Comparison of ENCODE assay signal across 10 cellular contexts in genomic region chr6:53483423-53484353, GRCh38.
DNase-seq lines count a peak whose midpoint lies in the region; ATAC-seq and TF ChIP-seq lines count a peak whose summit lies in the region.
"Had no signal": no experiment of that assay in that cellular context is flagged by ENCODE, and none has a peak within 500 bp of the region (broad histone marks: within the 10 kb centered on the region; RNA-seq: fewer than 3 reads in every experiment).

No MANE protein-coding gene starts in this region.

- H3K9ac ChIP-seq in SU-DHL-6 (ENCODE audit: low read length) (no peak overlapping the region), subcutaneous abdominal adipose tissue (ENCODE audit: low read length in 5 of 5) (peak overlapping the region in 4 of 5 donors; percentile 26 to 66 (median 61))

- peaks cover 2% of the 10 kb centered on the region for H3K4me1 Mint-ChIP-seq in activated CD8-positive, alpha-beta T cell treated with anti-CD3 and anti-CD28 coated beads for 36 hours (ENCODE audit: low read depth)
- peaks cover 17% of the 10 kb centered on the region for H3K4me1 Mint-ChIP-seq in activated CD8-positive, alpha-beta T cell treated with anti-CD3 and anti-CD28 coated beads, Interleukin-2, amount 10 ng/mL, durations not matched to agents 7 days and 5 days (ENCODE audit: low read depth)

- intact Hi-C loops in activated CD8-positive, alpha-beta T cell treated with anti-CD3 and anti-CD28 coated beads for 36 hours (cut with micrococcal nuclease) = loop anchor here (1.0 to 5.0 kb wide), 2 partner anchors 46 to 311 kb away; no protein-coding TSS in a partner anchor
- intact Hi-C loops in left cardiac atrium (cut with DNase I) = loop anchor here (2.0 to 5.0 kb wide), 2 partner anchors 311 kb away; no protein-coding TSS in a partner anchor

- H3K79me2 ChIP-seq in SU-DHL-6 (ENCODE audit: insufficient read depth, low read length) = no peaks in the 10 kb centered on the region

- no peaks in the 10 kb centered on the region for H3K9me2 ChIP-seq in SU-DHL-6 (replicated peaks; ENCODE audit: insufficient read depth, low read length)

- peak overlapping the region; percentile 36 for H2AFZ ChIP-seq in SU-DHL-6 (ENCODE audit: low read depth, low read length, severe bottlenecking)

- no peaks in the 10 kb centered on the region for H3K36me3 Mint-ChIP-seq in activated CD8-positive, alpha-beta T cell treated with anti-CD3 and anti-CD28 coated beads for 36 hours (ENCODE audit: low read depth)
- no peaks in the 10 kb centered on the region for H3K36me3 Mint-ChIP-seq in activated CD8-positive, alpha-beta T cell treated with anti-CD3 and anti-CD28 coated beads, Interleukin-2, amount 10 ng/mL, durations not matched to agents 7 days and 5 days (ENCODE audit: low read depth)

- no peaks in the 10 kb centered on the region for H3K27me3 ChIP-seq in SU-DHL-6 (ENCODE audit: low read length)
- H3K27me3 ChIP-seq in subcutaneous abdominal adipose tissue (ENCODE audit: control insufficient read depth in 5 of 5, insufficient read depth in 4 of 5, low read length in 5 of 5) = no peaks in the 10 kb centered on the region

- H3K27ac Mint-ChIP-seq in activated CD8-positive, alpha-beta T cell treated with anti-CD3 and anti-CD28 coated beads for 36 hours = no peak overlapping the region
- no peak overlapping the region for H3K27ac Mint-ChIP-seq in activated CD8-positive, alpha-beta T cell treated with anti-CD3 and anti-CD28 coated beads, Interleukin-2, amount 10 ng/mL, durations not matched to agents 7 days and 5 days

- DNase-seq in activated CD8-positive, alpha-beta T cell treated with anti-CD3 and anti-CD28 coated beads for 36 hours = peak; percentile 37
- no peak for DNase-seq in activated CD8-positive, alpha-beta T cell treated with anti-CD3 and anti-CD28 coated beads, Interleukin-2, amount 10 ng/mL, durations not matched to agents 7 days and 5 days
- DNase-seq in left cardiac atrium = peak; percentile 71
- no peak for DNase-seq in NK-92 treated with Interleukin-12 subunit alpha and Interleukin-12 subunit beta, amount 100 ng/mL, for 24 hours (lab: John Stamatoyannopoulos, UW)
- no peak for DNase-seq in NCI-H128 (lab: John Stamatoyannopoulos, UW; ENCODE audit: unreplicated experiment)
- no peak for DNase-seq in DMS153 treated with DMSO at 0.1 percent for 48 hours (lab: John Stamatoyannopoulos, UW; ENCODE audit: unreplicated experiment)
- DNase-seq: NCI-H1048 had no signal

- no peaks in the 10 kb centered on the region for H3F3A ChIP-seq in SU-DHL-6 (ENCODE audit: insufficient read depth)

- H4K20me1 ChIP-seq in SU-DHL-6 (ENCODE audit: low read depth, low read length) = no peaks in the 10 kb centered on the region

- CTCF ChIA-PET in activated CD8-positive, alpha-beta T cell treated with anti-CD3 and anti-CD28 coated beads for 36 hours (lab: Charles Lee) = interaction anchor here (0.6 to 4.6 kb wide), 45 partner anchors 7 to 759 kb away, joined by 3 to 99 read pairs (median 4); no protein-coding TSS in a partner anchor
- CTCF ChIA-PET in activated CD8-positive, alpha-beta T cell treated with anti-CD3 and anti-CD28 coated beads, Interleukin-2, amount 10 ng/mL, durations not matched to agents 7 days and 5 days (lab: Charles Lee) = interaction anchor here (0.7 to 4.3 kb wide), 47 partner anchors 10 to 759 kb away, joined by 3 to 84 read pairs (median 4); no protein-coding TSS in a partner anchor

- peaks cover 7 to 36% (median 33%) of the 10 kb centered on the region in 5 donors for H3K4me1 ChIP-seq in subcutaneous abdominal adipose tissue (ENCODE audit: control insufficient read depth in 5 of 5, insufficient read depth in 5 of 5, low read length in 5 of 5)

- no peak overlapping the region for H3K4me3 ChIP-seq in SU-DHL-6 (ENCODE audit: insufficient read depth, low read length, poor library complexity, severe bottlenecking)
- H3K4me3 ChIP-seq in subcutaneous abdominal adipose tissue (ENCODE audit: low read depth in 1 of 5, low read length in 5 of 5) = peak overlapping the region in 2 of 5 donors; percentile 4 to 42

- no peaks in the 10 kb centered on the region for H3K9me3 ChIP-seq in SU-DHL-6 (ENCODE audit: insufficient read depth, low read length)
- no peaks in the 10 kb centered on the region for H3K9me3 ChIP-seq in subcutaneous abdominal adipose tissue (ENCODE audit: control insufficient read depth in 5 of 5, low read length in 5 of 5)

- POLR2A ChIA-PET in activated CD8-positive, alpha-beta T cell treated with anti-CD3 and anti-CD28 coated beads for 36 hours (lab: Charles Lee) = no interaction called here
- POLR2A ChIA-PET in activated CD8-positive, alpha-beta T cell treated with anti-CD3 and anti-CD28 coated beads, Interleukin-2, amount 10 ng/mL, durations not matched to agents 7 days and 5 days (lab: Charles Lee) = no interaction called here

- H3K27ac ChIP-seq in SU-DHL-6 (ENCODE audit: low read depth, low read length) = no peak overlapping the region
- peak overlapping the region; percentile 95 for H3K27ac ChIP-seq in subcutaneous abdominal adipose tissue (ENCODE audit: low read depth, low read length)
- H3K27ac ChIP-seq: epithelial cell of prostate had no signal

- peak; percentile 34 for ATAC-seq in activated CD8-positive, alpha-beta T cell treated with anti-CD3 and anti-CD28 coated beads for 36 hours
- ATAC-seq in activated CD8-positive, alpha-beta T cell treated with anti-CD3 and anti-CD28 coated beads, Interleukin-2, amount 10 ng/mL, durations not matched to agents 7 days and 5 days = no peak
- ATAC-seq in left cardiac atrium = peak; percentile 82 to 88

- no peak for TF ChIP-seq CTCF in activated CD8-positive, alpha-beta T cell treated with anti-CD3 and anti-CD28 coated beads for 36 hours (IDR thresholded peaks at IDR 0.05)
- TF ChIP-seq CTCF in SU-DHL-6 (IDR thresholded peaks at IDR 0.05; ENCODE audit: insufficient read depth, low read length, poor library complexity, severe bottlenecking) = no peak

- no peaks in the 10 kb centered on the region for H3K9me3 Mint-ChIP-seq in activated CD8-positive, alpha-beta T cell treated with anti-CD3 and anti-CD28 coated beads for 36 hours
- no peaks in the 10 kb centered on the region for H3K9me3 Mint-ChIP-seq in activated CD8-positive, alpha-beta T cell treated with anti-CD3 and anti-CD28 coated beads, Interleukin-2, amount 10 ng/mL, durations not matched to agents 7 days and 5 days (ENCODE audit: insufficient read depth)

- H3K4me2 ChIP-seq in SU-DHL-6 (ENCODE audit: low read depth, low read length, poor library complexity, severe bottlenecking) = peak overlapping the region; percentile 1

- no peak overlapping the region for H3K4me3 Mint-ChIP-seq in activated CD8-positive, alpha-beta T cell treated with anti-CD3 and anti-CD28 coated beads for 36 hours
- no peak overlapping the region for H3K4me3 Mint-ChIP-seq in activated CD8-positive, alpha-beta T cell treated with anti-CD3 and anti-CD28 coated beads, Interleukin-2, amount 10 ng/mL, durations not matched to agents 7 days and 5 days

- peaks cover 24% of the 10 kb centered on the region for H3K27me3 Mint-ChIP-seq in activated CD8-positive, alpha-beta T cell treated with anti-CD3 and anti-CD28 coated beads for 36 hours
- peaks cover 19% of the 10 kb centered on the region for H3K27me3 Mint-ChIP-seq in activated CD8-positive, alpha-beta T cell treated with anti-CD3 and anti-CD28 coated beads, Interleukin-2, amount 10 ng/mL, durations not matched to agents 7 days and 5 days (ENCODE audit: low read depth)

- H3K36me3 ChIP-seq in SU-DHL-6 (ENCODE audit: low read length) = no peaks in the 10 kb centered on the region
- H3K36me3 ChIP-seq in subcutaneous abdominal adipose tissue (ENCODE audit: control insufficient read depth in 5 of 5, insufficient read depth in 5 of 5, low read length in 5 of 5) = no peaks in the 10 kb centered on the region

Comparison
In these comparisons a context has a peak if more than half of its experiments do, and no peak if none do; other contexts are left out.
1. DNase-seq: peak in activated CD8-positive, alpha-beta T cell treated with anti-CD3 and anti-CD28 coated beads for 36 hours (single experiment) and left cardiac atrium (single experiment); none in activated CD8-positive, alpha-beta T cell treated with anti-CD3 and anti-CD28 coated beads, Interleukin-2, amount 10 ng/mL, durations not matched to agents 7 days and 5 days (single experiment), NK-92 treated with Interleukin-12 subunit alpha and Interleukin-12 subunit beta, amount 100 ng/mL, for 24 hours (single experiment), NCI-H128 (single experiment) and DMS153 treated with DMSO at 0.1 percent for 48 hours (single experiment).